Comparison of ENCODE assay signal across 1 cellular context in the genomic region with DNA sequence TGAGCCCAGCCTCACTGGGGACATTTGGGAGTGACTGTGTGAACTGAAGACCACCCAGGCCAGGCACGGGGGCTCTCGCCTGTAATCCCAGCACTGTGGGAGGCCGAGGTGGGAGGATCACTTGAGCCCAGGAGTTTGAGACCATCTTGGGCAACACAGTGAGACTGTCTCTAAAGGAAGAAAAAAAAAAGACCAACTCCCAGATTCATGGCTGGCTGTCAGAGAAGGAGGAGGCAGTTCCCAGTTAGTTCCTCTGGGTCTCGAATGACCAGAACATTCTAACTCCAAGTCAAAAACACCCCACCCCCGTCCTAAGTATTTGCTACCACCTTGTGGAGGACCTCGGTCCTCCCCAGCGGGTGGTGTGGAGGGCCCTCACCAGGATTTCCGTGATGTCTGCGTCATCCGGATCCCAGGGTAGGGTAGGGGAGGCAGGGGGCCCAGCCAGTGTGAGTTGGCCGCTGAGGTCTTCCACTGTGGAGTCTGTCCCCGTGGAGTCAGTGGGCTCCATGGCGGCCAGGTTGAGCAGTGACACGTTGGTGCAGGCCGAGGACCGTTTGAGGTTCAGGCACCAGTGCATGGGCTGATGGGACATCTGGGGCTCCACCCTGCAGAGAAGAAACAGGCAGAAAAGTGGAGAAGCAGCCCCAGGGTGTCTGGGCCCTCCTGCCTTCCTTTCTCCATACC.
A peak's percentile ranks its signal among the peaks of the same experiment; 100 is the strongest.
TF ChIP-seq lines count a peak whose summit lies in the region.

No MANE protein-coding gene starts in this region.

TF ChIP-seq in K562, 482 proteins besides CTCF, POLR2A, EP300 and RAD21 (continued from another document and continues in another):
- TF ChIP-seq ZZZ3 (IDR thresholded peaks at IDR 0.05): no peak
- TF ChIP-seq TBL1XR1 (IDR thresholded peaks at IDR 0.05; ENCODE audit: low read length in 2 of 2): no peak
- TF ChIP-seq, protein P1, sequence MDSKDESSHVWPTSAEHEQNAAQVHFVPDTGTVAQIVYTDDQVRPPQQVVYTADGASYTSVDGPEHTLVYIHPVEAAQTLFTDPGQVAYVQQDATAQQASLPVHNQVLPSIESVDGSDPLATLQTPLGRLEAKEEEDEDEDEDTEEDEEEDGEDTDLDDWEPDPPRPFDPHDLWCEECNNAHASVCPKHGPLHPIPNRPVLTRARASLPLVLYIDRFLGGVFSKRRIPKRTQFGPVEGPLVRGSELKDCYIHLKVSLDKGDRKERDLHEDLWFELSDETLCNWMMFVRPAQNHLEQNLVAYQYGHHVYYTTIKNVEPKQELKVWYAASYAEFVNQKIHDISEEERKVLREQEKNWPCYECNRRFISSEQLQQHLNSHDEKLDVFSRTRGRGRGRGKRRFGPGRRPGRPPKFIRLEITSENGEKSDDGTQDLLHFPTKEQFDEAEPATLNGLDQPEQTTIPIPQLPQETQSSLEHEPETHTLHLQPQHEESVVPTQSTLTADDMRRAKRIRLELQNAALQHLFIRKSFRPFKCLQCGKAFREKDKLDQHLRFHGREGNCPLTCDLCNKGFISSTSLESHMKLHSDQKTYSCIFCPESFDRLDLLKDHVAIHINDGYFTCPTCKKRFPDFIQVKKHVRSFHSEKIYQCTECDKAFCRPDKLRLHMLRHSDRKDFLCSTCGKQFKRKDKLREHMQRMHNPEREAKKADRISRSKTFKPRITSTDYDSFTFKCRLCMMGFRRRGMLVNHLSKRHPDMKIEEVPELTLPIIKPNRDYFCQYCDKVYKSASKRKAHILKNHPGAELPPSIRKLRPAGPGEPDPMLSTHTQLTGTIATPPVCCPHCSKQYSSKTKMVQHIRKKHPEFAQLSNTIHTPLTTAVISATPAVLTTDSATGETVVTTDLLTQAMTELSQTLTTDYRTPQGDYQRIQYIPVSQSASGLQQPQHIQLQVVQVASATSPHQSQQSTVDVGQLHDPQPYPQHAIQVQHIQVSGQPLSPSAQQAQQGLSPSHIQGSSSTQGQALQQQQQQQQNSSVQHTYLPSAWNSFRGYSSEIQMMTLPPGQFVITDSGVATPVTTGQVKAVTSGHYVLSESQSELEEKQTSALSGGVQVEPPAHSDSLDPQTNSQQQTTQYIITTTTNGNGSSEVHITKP (IDR thresholded peaks at IDR 0.05; ENCODE audit: partially characterized antibody): peak; percentile 72
- no peak for TF ChIP-seq NFIX (CRISPR knock-in tag; IDR thresholded peaks at IDR 0.05; ENCODE audit: low read depth)
- TF ChIP-seq KLF6 (CRISPR knock-in tag; IDR thresholded peaks at IDR 0.05; ENCODE audit: borderline replicate concordance): no peak
- TF ChIP-seq ZNF830 (CRISPR knock-in tag; IDR thresholded peaks at IDR 0.05): no peak
- TF ChIP-seq ZNF354B (CRISPR knock-in tag; IDR thresholded peaks at IDR 0.05): no peak
- TF ChIP-seq HMG20A (CRISPR knock-in tag; conservative IDR thresholded peaks at IDR 0.05): no peak
- no peak for TF ChIP-seq ZNF586 (CRISPR knock-in tag; conservative IDR thresholded peaks at IDR 0.05)
- TF ChIP-seq, protein P2, sequence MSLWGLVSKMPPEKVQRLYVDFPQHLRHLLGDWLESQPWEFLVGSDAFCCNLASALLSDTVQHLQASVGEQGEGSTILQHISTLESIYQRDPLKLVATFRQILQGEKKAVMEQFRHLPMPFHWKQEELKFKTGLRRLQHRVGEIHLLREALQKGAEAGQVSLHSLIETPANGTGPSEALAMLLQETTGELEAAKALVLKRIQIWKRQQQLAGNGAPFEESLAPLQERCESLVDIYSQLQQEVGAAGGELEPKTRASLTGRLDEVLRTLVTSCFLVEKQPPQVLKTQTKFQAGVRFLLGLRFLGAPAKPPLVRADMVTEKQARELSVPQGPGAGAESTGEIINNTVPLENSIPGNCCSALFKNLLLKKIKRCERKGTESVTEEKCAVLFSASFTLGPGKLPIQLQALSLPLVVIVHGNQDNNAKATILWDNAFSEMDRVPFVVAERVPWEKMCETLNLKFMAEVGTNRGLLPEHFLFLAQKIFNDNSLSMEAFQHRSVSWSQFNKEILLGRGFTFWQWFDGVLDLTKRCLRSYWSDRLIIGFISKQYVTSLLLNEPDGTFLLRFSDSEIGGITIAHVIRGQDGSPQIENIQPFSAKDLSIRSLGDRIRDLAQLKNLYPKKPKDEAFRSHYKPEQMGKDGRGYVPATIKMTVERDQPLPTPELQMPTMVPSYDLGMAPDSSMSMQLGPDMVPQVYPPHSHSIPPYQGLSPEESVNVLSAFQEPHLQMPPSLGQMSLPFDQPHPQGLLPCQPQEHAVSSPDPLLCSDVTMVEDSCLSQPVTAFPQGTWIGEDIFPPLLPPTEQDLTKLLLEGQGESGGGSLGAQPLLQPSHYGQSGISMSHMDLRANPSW (CRISPR knock-in tag; IDR thresholded peaks at IDR 0.05): no peak
- TF ChIP-seq ZFP30 (CRISPR knock-in tag; IDR thresholded peaks at IDR 0.05; ENCODE audit: borderline replicate concordance): no peak
- TF ChIP-seq, protein P3, sequence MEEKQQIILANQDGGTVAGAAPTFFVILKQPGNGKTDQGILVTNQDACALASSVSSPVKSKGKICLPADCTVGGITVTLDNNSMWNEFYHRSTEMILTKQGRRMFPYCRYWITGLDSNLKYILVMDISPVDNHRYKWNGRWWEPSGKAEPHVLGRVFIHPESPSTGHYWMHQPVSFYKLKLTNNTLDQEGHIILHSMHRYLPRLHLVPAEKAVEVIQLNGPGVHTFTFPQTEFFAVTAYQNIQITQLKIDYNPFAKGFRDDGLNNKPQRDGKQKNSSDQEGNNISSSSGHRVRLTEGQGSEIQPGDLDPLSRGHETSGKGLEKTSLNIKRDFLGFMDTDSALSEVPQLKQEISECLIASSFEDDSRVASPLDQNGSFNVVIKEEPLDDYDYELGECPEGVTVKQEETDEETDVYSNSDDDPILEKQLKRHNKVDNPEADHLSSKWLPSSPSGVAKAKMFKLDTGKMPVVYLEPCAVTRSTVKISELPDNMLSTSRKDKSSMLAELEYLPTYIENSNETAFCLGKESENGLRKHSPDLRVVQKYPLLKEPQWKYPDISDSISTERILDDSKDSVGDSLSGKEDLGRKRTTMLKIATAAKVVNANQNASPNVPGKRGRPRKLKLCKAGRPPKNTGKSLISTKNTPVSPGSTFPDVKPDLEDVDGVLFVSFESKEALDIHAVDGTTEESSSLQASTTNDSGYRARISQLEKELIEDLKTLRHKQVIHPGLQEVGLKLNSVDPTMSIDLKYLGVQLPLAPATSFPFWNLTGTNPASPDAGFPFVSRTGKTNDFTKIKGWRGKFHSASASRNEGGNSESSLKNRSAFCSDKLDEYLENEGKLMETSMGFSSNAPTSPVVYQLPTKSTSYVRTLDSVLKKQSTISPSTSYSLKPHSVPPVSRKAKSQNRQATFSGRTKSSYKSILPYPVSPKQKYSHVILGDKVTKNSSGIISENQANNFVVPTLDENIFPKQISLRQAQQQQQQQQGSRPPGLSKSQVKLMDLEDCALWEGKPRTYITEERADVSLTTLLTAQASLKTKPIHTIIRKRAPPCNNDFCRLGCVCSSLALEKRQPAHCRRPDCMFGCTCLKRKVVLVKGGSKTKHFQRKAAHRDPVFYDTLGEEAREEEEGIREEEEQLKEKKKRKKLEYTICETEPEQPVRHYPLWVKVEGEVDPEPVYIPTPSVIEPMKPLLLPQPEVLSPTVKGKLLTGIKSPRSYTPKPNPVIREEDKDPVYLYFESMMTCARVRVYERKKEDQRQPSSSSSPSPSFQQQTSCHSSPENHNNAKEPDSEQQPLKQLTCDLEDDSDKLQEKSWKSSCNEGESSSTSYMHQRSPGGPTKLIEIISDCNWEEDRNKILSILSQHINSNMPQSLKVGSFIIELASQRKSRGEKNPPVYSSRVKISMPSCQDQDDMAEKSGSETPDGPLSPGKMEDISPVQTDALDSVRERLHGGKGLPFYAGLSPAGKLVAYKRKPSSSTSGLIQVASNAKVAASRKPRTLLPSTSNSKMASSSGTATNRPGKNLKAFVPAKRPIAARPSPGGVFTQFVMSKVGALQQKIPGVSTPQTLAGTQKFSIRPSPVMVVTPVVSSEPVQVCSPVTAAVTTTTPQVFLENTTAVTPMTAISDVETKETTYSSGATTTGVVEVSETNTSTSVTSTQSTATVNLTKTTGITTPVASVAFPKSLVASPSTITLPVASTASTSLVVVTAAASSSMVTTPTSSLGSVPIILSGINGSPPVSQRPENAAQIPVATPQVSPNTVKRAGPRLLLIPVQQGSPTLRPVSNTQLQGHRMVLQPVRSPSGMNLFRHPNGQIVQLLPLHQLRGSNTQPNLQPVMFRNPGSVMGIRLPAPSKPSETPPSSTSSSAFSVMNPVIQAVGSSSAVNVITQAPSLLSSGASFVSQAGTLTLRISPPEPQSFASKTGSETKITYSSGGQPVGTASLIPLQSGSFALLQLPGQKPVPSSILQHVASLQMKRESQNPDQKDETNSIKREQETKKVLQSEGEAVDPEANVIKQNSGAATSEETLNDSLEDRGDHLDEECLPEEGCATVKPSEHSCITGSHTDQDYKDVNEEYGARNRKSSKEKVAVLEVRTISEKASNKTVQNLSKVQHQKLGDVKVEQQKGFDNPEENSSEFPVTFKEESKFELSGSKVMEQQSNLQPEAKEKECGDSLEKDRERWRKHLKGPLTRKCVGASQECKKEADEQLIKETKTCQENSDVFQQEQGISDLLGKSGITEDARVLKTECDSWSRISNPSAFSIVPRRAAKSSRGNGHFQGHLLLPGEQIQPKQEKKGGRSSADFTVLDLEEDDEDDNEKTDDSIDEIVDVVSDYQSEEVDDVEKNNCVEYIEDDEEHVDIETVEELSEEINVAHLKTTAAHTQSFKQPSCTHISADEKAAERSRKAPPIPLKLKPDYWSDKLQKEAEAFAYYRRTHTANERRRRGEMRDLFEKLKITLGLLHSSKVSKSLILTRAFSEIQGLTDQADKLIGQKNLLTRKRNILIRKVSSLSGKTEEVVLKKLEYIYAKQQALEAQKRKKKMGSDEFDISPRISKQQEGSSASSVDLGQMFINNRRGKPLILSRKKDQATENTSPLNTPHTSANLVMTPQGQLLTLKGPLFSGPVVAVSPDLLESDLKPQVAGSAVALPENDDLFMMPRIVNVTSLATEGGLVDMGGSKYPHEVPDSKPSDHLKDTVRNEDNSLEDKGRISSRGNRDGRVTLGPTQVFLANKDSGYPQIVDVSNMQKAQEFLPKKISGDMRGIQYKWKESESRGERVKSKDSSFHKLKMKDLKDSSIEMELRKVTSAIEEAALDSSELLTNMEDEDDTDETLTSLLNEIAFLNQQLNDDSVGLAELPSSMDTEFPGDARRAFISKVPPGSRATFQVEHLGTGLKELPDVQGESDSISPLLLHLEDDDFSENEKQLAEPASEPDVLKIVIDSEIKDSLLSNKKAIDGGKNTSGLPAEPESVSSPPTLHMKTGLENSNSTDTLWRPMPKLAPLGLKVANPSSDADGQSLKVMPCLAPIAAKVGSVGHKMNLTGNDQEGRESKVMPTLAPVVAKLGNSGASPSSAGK (IDR thresholded peaks at IDR 0.05): peak; percentile 66; the same call in 1 of the 2 replicates
- no peak for TF ChIP-seq ZNF778 (CRISPR knock-in tag; IDR thresholded peaks at IDR 0.05)
- TF ChIP-seq CREB3L1 (IDR thresholded peaks at IDR 0.05; ENCODE audit: borderline replicate concordance, low read depth): peak; percentile 85
- TF ChIP-seq TCF3 (CRISPR knock-in tag; IDR thresholded peaks at IDR 0.05): 0 out of 2 replicates have a peak, but pooled peaks have one; percentile 29
- no peak for TF ChIP-seq TAF15 (IDR thresholded peaks at IDR 0.05; ENCODE audit: low read depth, low read length)
- TF ChIP-seq, protein P4, sequence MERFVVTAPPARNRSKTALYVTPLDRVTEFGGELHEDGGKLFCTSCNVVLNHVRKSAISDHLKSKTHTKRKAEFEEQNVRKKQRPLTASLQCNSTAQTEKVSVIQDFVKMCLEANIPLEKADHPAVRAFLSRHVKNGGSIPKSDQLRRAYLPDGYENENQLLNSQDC (CRISPR knock-in tag; IDR thresholded peaks at IDR 0.05): no peak
- TF ChIP-seq KAT8 (IDR thresholded peaks at IDR 0.05; ENCODE audit: low read depth): no peak
- no peak; the same call in 1 of the 2 replicates for TF ChIP-seq MAFK (IDR thresholded peaks at IDR 0.05; ENCODE audit: low read length)
- TF ChIP-seq SMAD4 (CRISPR knock-in tag; conservative IDR thresholded peaks at IDR 0.05): 0 out of 2 replicates have a peak, but pooled peaks have one; percentile 53
